In the genomic region with DNA sequence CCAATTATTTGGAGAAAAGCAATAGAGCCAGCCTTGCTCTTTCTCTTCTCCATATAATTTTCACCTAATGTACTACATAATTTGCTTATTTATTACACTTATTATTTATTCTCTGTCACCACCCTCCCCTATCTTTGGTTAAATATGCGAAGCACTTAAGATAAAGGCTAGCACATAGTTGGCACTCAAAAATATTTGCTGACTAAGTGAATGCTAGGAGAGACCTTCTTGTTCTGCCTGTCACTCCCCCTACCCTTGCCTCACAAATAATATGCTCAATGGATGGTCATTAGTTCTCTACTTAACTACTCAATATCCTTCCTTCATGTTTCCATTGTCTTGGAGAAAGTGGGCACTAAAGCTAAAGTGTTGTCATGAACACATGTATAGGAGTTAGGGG, we compare ENCODE assay signal across 27 cellular contexts.
"Had no signal": no experiment of that assay in that cellular context is flagged by ENCODE, and none has a peak within 500 bp of the region (broad histone marks: within the 10 kb centered on the region; RNA-seq: fewer than 3 reads in every experiment).

No MANE protein-coding gene starts in this region.

- H3K4me1 ChIP-seq: ascending aorta, breast epithelium, foreskin keratinocyte, gastrocnemius medialis had no signal

- H3K27me3 ChIP-seq: ascending aorta, breast epithelium, esophagus muscularis mucosa, foreskin keratinocyte, gastrocnemius medialis had no signal

- H3K27ac ChIP-seq: ascending aorta, breast epithelium, esophagus muscularis mucosa, foreskin keratinocyte, gastrocnemius medialis had no signal

- DNase-seq: activated CD4-positive, alpha-beta memory T cell treated with anti-CD3 and anti-CD28 coated beads for 36 hours; activated CD4-positive, alpha-beta T cell treated with anti-CD3 and anti-CD28 coated beads for 36 hours; activated CD4-positive, alpha-beta T cell treated with anti-CD3 and anti-CD28 coated beads, Interleukin-2, amount 10 ng/mL, durations not matched to agents 24 days and 14 days; activated CD4-positive, CD25-positive, alpha-beta regulatory T cell; activated CD4-positive, CD25-positive, alpha-beta regulatory T cell treated with anti-CD3 and anti-CD28 coated beads, Interleukin-2, amount 50 U/mL, for 72 hours; activated CD8-positive, alpha-beta memory T cell treated with anti-CD3 and anti-CD28 coated beads, Interleukin-2, amount 50 U/mL, for 48 hours; activated CD8-positive, alpha-beta T cell treated with anti-CD3 and anti-CD28 coated beads, Interleukin-2, amount 10 ng/mL, durations not matched to agents 7 days and 5 days; activated gamma-delta T cell; activated naive CD4-positive, alpha-beta T cell; activated naive CD4-positive, alpha-beta T cell treated with anti-CD3 and anti-CD28 coated beads, Interleukin-2, amount 10 ng/mL, durations not matched to agents 7 days and 5 days; activated naive CD8-positive, alpha-beta T cell treated with anti-CD3 and anti-CD28 coated beads, Interleukin-2, amount 10 ng/mL, durations not matched to agents 7 days and 5 days; activated T-cell treated with anti-CD3 and anti-CD28 coated beads for 4 hours; activated T-cell treated with anti-CD3 and anti-CD28 coated beads, Interleukin-2, amount 50 U/mL, for 24 hours; activated T-cell treated with anti-CD3 and anti-CD28 coated beads, Interleukin-2, amount 50 U/mL, for 72 hours; caudate nucleus; cortex of kidney; dermis blood vessel endothelial cell; effector CD4-positive, alpha-beta T cell; effector memory CD8-positive, alpha-beta T cell; erythroblast; foreskin keratinocyte; gastrocnemius medialis; T-helper 2 cell had no signal

- ATAC-seq: activated CD4-positive, alpha-beta T cell treated with anti-CD3 and anti-CD28 coated beads for 36 hours; activated CD8-positive, alpha-beta T cell treated with anti-CD3 and anti-CD28 coated beads, Interleukin-2, amount 10 ng/mL, durations not matched to agents 7 days and 5 days; activated naive CD4-positive, alpha-beta T cell treated with anti-CD3 and anti-CD28 coated beads, Interleukin-2, amount 50 U/mL, for 72 hours; activated T-cell treated with anti-CD3 and anti-CD28 coated beads, Interleukin-2, amount 50 U/mL, for 72 hours; effector memory CD8-positive, alpha-beta T cell; foreskin keratinocyte; gastrocnemius medialis had no signal

- H3K9me3 ChIP-seq: ascending aorta, breast epithelium, esophagus muscularis mucosa, gastrocnemius medialis had no signal

- H3K4me3 ChIP-seq: ascending aorta, breast epithelium, esophagus muscularis mucosa, gastrocnemius medialis had no signal

- H3K36me3 ChIP-seq: ascending aorta, breast epithelium, esophagus muscularis mucosa, gastrocnemius medialis had no signal
